ENCODE assay signal across 1 cellular context in the genomic region with DNA sequence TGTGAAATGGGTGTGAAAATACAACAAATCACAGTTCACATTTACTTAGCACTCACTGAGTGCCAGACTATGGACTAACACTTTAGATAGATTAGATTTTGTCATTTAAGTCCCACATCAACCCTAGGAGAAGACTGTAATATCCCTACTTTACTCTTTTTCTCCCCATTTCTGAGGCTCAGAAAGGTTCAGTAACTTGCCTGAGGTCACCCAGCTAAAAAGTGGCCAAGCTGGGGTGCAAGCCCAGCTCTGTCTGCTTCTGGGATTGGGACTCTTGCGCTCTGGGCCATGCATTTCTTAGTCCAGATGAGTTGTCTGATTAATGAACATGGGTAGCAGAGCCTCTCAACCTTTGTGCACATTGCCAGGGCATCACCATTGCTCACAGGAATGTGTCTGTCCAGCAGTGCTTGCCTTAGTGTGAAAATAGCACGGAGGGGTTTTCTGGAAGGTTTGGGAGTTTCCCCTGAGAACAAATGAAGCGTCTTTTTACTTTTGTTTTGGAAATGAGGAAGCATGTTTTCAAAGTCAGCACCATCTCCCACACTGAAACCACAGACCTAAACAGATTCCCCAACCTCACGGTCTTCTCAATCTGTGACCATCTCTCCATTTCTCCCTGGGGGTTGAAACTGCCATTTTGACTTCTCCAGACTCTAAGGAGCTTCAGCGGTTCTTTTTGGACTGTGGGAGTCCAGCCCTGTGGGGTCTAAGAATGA.
TF ChIP-seq lines count a peak whose summit lies in the region.

No MANE protein-coding gene starts in this region.

TF ChIP-seq in GM12878, 131 proteins besides CTCF, POLR2A, EP300 and RAD21 (continued from another document and continues in another):
- TF ChIP-seq, protein P1, sequence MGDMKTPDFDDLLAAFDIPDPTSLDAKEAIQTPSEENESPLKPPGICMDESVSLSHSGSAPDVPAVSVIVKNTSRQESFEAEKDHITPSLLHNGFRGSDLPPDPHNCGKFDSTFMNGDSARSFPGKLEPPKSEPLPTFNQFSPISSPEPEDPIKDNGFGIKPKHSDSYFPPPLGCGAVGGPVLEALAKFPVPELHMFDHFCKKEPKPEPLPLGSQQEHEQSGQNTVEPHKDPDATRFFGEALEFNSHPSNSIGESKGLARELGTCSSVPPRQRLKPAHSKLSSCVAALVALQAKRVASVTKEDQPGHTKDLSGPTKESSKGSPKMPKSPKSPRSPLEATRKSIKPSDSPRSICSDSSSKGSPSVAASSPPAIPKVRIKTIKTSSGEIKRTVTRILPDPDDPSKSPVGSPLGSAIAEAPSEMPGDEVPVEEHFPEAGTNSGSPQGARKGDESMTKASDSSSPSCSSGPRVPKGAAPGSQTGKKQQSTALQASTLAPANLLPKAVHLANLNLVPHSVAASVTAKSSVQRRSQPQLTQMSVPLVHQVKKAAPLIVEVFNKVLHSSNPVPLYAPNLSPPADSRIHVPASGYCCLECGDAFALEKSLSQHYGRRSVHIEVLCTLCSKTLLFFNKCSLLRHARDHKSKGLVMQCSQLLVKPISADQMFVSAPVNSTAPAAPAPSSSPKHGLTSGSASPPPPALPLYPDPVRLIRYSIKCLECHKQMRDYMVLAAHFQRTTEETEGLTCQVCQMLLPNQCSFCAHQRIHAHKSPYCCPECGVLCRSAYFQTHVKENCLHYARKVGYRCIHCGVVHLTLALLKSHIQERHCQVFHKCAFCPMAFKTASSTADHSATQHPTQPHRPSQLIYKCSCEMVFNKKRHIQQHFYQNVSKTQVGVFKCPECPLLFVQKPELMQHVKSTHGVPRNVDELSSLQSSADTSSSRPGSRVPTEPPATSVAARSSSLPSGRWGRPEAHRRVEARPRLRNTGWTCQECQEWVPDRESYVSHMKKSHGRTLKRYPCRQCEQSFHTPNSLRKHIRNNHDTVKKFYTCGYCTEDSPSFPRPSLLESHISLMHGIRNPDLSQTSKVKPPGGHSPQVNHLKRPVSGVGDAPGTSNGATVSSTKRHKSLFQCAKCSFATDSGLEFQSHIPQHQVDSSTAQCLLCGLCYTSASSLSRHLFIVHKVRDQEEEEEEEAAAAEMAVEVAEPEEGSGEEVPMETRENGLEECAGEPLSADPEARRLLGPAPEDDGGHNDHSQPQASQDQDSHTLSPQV (IDR thresholded peaks at IDR 0.05), result peak; percentile 26; the same call in 1 of the 2 replicates
- no peak for TF ChIP-seq RBBP5 (conservative IDR thresholded peaks at IDR 0.05)
- TF ChIP-seq KAT2A (conservative IDR thresholded peaks at IDR 0.05; ENCODE audit: control insufficient read depth, low read depth, low read length), result no peak
- TF ChIP-seq BHLHE40 (IDR thresholded peaks at IDR 0.05; ENCODE audit: borderline replicate concordance in 1 of 2, low read depth in 2 of 2, low read length in 1 of 2), result peak in 1 of 2 experiments; percentile 46; a peak in 2 of 4 replicates
- TF ChIP-seq, protein P2, sequence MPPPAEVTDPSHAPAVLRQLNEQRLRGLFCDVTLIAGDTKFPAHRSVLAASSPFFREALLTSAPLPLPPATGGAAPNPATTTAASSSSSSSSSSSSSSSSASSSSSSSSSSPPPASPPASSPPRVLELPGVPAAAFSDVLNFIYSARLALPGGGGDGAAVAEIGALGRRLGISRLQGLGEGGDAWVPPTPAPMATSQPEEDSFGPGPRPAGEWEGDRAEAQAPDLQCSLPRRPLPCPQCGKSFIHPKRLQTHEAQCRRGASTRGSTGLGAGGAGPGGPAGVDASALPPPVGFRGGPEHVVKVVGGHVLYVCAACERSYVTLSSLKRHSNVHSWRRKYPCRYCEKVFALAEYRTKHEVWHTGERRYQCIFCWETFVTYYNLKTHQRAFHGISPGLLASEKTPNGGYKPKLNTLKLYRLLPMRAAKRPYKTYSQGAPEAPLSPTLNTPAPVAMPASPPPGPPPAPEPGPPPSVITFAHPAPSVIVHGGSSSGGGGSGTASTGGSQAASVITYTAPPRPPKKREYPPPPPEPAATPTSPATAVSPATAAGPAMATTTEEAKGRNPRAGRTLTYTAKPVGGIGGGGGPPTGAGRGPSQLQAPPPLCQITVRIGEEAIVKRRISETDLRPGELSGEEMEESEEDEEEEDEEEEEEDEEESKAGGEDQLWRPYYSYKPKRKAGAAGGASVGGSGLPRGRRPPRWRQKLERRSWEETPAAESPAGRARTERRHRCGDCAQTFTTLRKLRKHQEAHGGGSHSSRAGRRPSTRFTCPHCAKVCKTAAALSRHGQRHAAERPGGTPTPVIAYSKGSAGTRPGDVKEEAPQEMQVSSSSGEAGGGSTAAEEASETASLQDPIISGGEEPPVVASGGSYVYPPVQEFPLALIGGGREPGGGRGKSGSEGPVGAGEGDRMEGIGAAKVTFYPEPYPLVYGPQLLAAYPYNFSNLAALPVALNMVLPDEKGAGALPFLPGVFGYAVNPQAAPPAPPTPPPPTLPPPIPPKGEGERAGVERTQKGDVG (CRISPR knock-in tag; IDR thresholded peaks at IDR 0.05), result no peak
- TF ChIP-seq, protein P3, sequence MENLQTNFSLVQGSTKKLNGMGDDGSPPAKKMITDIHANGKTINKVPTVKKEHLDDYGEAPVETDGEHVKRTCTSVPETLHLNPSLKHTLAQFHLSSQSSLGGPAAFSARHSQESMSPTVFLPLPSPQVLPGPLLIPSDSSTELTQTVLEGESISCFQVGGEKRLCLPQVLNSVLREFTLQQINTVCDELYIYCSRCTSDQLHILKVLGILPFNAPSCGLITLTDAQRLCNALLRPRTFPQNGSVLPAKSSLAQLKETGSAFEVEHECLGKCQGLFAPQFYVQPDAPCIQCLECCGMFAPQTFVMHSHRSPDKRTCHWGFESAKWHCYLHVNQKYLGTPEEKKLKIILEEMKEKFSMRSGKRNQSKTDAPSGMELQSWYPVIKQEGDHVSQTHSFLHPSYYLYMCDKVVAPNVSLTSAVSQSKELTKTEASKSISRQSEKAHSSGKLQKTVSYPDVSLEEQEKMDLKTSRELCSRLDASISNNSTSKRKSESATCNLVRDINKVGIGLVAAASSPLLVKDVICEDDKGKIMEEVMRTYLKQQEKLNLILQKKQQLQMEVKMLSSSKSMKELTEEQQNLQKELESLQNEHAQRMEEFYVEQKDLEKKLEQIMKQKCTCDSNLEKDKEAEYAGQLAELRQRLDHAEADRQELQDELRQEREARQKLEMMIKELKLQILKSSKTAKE (IDR thresholded peaks at IDR 0.05; ENCODE audit: low read depth, poor library complexity, severe bottlenecking), result peak; percentile 73
- TF ChIP-seq, protein P4, sequence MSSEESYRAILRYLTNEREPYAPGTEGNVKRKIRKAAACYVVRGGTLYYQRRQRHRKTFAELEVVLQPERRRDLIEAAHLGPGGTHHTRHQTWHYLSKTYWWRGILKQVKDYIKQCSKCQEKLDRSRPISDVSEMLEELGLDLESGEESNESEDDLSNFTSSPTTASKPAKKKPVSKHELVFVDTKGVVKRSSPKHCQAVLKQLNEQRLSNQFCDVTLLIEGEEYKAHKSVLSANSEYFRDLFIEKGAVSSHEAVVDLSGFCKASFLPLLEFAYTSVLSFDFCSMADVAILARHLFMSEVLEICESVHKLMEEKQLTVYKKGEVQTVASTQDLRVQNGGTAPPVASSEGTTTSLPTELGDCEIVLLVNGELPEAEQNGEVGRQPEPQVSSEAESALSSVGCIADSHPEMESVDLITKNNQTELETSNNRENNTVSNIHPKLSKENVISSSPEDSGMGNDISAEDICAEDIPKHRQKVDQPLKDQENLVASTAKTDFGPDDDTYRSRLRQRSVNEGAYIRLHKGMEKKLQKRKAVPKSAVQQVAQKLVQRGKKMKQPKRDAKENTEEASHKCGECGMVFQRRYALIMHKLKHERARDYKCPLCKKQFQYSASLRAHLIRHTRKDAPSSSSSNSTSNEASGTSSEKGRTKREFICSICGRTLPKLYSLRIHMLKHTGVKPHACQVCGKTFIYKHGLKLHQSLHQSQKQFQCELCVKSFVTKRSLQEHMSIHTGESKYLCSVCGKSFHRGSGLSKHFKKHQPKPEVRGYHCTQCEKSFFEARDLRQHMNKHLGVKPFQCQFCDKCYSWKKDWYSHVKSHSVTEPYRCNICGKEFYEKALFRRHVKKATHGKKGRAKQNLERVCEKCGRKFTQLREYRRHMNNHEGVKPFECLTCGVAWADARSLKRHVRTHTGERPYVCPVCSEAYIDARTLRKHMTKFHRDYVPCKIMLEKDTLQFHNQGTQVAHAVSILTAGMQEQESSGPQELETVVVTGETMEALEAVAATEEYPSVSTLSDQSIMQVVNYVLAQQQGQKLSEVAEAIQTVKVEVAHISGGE (CRISPR knock-in tag; IDR thresholded peaks at IDR 0.05), result no peak
- no peak for TF ChIP-seq SMAD5 (IDR thresholded peaks at IDR 0.05; ENCODE audit: low read depth)
- TF ChIP-seq BMI1 (IDR thresholded peaks at IDR 0.05; ENCODE audit: borderline replicate concordance), result no peak; the same call in 1 of the 2 replicates
- no peak for TF ChIP-seq STAT3 (IDR thresholded peaks at IDR 0.05; ENCODE audit: low read depth, low read length)
- TF ChIP-seq PML (IDR thresholded peaks at IDR 0.05; ENCODE audit: low read length), result no peak
- TF ChIP-seq MTA2 (IDR thresholded peaks at IDR 0.05; ENCODE audit: low read depth), result peak; percentile 82
- TF ChIP-seq, protein P5, sequence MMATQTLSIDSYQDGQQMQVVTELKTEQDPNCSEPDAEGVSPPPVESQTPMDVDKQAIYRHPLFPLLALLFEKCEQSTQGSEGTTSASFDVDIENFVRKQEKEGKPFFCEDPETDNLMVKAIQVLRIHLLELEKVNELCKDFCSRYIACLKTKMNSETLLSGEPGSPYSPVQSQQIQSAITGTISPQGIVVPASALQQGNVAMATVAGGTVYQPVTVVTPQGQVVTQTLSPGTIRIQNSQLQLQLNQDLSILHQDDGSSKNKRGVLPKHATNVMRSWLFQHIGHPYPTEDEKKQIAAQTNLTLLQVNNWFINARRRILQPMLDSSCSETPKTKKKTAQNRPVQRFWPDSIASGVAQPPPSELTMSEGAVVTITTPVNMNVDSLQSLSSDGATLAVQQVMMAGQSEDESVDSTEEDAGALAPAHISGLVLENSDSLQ (IDR thresholded peaks at IDR 0.05), result 0 out of 2 replicates have a peak, but pooled peaks have one; percentile 16
- TF ChIP-seq ZNF622 (IDR thresholded peaks at IDR 0.05), result no peak
- no peak for TF ChIP-seq MXI1 (IDR thresholded peaks at IDR 0.05; ENCODE audit: low read depth, low read length)
- TF ChIP-seq RB1 (IDR thresholded peaks at IDR 0.05; ENCODE audit: borderline replicate concordance), result no peak
- TF ChIP-seq MEF2A (IDR thresholded peaks at IDR 0.05; ENCODE audit: insufficient read depth, low read depth, low read length), result peak; percentile 83
- peak; percentile 80 for TF ChIP-seq MTA3 (IDR thresholded peaks at IDR 0.05; ENCODE audit: borderline replicate concordance, low read length)
- TF ChIP-seq, protein P6, sequence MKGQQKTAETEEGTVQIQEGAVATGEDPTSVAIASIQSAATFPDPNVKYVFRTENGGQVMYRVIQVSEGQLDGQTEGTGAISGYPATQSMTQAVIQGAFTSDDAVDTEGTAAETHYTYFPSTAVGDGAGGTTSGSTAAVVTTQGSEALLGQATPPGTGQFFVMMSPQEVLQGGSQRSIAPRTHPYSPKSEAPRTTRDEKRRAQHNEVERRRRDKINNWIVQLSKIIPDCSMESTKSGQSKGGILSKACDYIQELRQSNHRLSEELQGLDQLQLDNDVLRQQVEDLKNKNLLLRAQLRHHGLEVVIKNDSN (IDR thresholded peaks at IDR 0.05; ENCODE audit: borderline replicate concordance, extremely low read length, insufficient read depth, low read depth, low read length), result no peak
- no peak for TF ChIP-seq POLR2AphosphoS2 (IDR thresholded peaks at IDR 0.05; ENCODE audit: low read depth, low read length)
- no peak for TF ChIP-seq WRNIP1 (IDR thresholded peaks at IDR 0.05; ENCODE audit: borderline replicate concordance, low read depth, low read length)
- TF ChIP-seq, protein P7, sequence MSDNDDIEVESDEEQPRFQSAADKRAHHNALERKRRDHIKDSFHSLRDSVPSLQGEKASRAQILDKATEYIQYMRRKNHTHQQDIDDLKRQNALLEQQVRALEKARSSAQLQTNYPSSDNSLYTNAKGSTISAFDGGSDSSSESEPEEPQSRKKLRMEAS (IDR thresholded peaks at IDR 0.05; ENCODE audit: low read depth, low read length), result no peak
- no peak for TF ChIP-seq ASH2L (IDR thresholded peaks at IDR 0.05; ENCODE audit: borderline replicate concordance, low read depth)
- TF ChIP-seq NFIC (IDR thresholded peaks at IDR 0.05; ENCODE audit: low read depth, low read length), result peak; percentile 84
- TF ChIP-seq HCFC1 (IDR thresholded peaks at IDR 0.05; ENCODE audit: low read length), result no peak
- TF ChIP-seq TCF12 (IDR thresholded peaks at IDR 0.05; ENCODE audit: low read depth, low read length), result 0 out of 2 replicates have a peak, but pooled peaks have one; percentile 42
- peak; percentile 95 for TF ChIP-seq ZNF24 (IDR thresholded peaks at IDR 0.05)
- TF ChIP-seq SREBF2 (IDR thresholded peaks at IDR 0.05; ENCODE audit: low read length), result no peak
- TF ChIP-seq CBX3 (IDR thresholded peaks at IDR 0.05; ENCODE audit: borderline replicate concordance, low read depth), result no peak
- peak; percentile 94 to 95 for TF ChIP-seq IKZF2 (IDR thresholded peaks at IDR 0.05)
- TF ChIP-seq, protein P8, sequence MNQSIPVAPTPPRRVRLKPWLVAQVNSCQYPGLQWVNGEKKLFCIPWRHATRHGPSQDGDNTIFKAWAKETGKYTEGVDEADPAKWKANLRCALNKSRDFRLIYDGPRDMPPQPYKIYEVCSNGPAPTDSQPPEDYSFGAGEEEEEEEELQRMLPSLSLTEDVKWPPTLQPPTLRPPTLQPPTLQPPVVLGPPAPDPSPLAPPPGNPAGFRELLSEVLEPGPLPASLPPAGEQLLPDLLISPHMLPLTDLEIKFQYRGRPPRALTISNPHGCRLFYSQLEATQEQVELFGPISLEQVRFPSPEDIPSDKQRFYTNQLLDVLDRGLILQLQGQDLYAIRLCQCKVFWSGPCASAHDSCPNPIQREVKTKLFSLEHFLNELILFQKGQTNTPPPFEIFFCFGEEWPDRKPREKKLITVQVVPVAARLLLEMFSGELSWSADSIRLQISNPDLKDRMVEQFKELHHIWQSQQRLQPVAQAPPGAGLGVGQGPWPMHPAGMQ (IDR thresholded peaks at IDR 0.05; ENCODE audit: borderline replicate concordance), result no peak
- TF ChIP-seq, protein P9, sequence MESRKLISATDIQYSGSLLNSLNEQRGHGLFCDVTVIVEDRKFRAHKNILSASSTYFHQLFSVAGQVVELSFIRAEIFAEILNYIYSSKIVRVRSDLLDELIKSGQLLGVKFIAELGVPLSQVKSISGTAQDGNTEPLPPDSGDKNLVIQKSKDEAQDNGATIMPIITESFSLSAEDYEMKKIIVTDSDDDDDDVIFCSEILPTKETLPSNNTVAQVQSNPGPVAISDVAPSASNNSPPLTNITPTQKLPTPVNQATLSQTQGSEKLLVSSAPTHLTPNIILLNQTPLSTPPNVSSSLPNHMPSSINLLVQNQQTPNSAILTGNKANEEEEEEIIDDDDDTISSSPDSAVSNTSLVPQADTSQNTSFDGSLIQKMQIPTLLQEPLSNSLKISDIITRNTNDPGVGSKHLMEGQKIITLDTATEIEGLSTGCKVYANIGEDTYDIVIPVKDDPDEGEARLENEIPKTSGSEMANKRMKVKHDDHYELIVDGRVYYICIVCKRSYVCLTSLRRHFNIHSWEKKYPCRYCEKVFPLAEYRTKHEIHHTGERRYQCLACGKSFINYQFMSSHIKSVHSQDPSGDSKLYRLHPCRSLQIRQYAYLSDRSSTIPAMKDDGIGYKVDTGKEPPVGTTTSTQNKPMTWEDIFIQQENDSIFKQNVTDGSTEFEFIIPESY (IDR thresholded peaks at IDR 0.05), result no peak
